ENCODE assay signal across 21 cellular contexts in genomic region chr7:19675816-19676215, GRCh38. TPM values are rescaled to one million over a fixed set of nuclear protein-coding genes. Genes with fewer than 3 reads are reported as not detected.
A peak's percentile ranks its signal among the peaks of the same experiment; 100 is the strongest.
DNase-seq lines count a peak whose midpoint lies in the region; ATAC-seq, FAIRE-seq and TF ChIP-seq lines count a peak whose summit lies in the region.
"Had no signal": no experiment of that assay in that cellular context is flagged by ENCODE, and none has a peak within 500 bp of the region (broad histone marks: within the 10 kb centered on the region; RNA-seq: fewer than 3 reads in every experiment).

No MANE protein-coding gene starts in this region.

- peaks cover 15% of the 10 kb centered on the region for H3K36me3 Mint-ChIP-seq in T-helper 2 cell treated with Interferon-gamma antibody and Interleukin-4, amounts not matched to agents 5 μg/mL and 100 μg/mL, for 36 hours (ENCODE audit: low read depth)
- H3K36me3 Mint-ChIP-seq in stimulated activated effector memory CD8-positive, alpha-beta T cell treated with anti-CD3 and anti-CD28 coated beads, Interleukin-12 subunit alpha, Interleukin-12 subunit beta, amount 100 ng/mL, for 72 hours: no peaks in the 10 kb centered on the region
- H3K36me3 Mint-ChIP-seq: CD8-positive, alpha-beta T cell had no signal

- peak overlapping the region; percentile 83; the same call in 1 of the 2 replicates for H3K27ac ChIP-seq in BLaER1
- no peak overlapping the region for H3K27ac ChIP-seq in K562 (ENCODE audit: extremely low read depth, low read depth, low read length)
- H3K27ac ChIP-seq: 22Rv1, A549, C4-2B had no signal

- H3K36me3 ChIP-seq in BLaER1: no peaks in the 10 kb centered on the region
- no peaks in the 10 kb centered on the region for H3K36me3 ChIP-seq in K562 (ENCODE audit: control insufficient read depth, insufficient read depth, low read length)

- no peak for ATAC-seq in K562
- ATAC-seq in stimulated activated effector memory CD8-positive, alpha-beta T cell treated with anti-CD3 and anti-CD28 coated beads, Interleukin-12 subunit alpha, Interleukin-12 subunit beta, amount 100 ng/mL, for 72 hours: no peak
- ATAC-seq: A549; CD8-positive, alpha-beta T cell had no signal

- no peak for TF ChIP-seq POLR2A in GM12892 (IDR thresholded peaks at IDR 0.05; ENCODE audit: low read depth, low read length)
- TF ChIP-seq POLR2A in K562 (conservative IDR thresholded peaks at IDR 0.05): no peak

- H3K9me1 ChIP-seq in K562 (ENCODE audit: control insufficient read depth, insufficient read depth, low read length): no peaks in the 10 kb centered on the region

- no peak for TF ChIP-seq RAD21 in K562 (CRISPR knock-in tag; conservative IDR thresholded peaks at IDR 0.05 in 1 of 2, IDR thresholded peaks at IDR 0.05 in 1 of 2)

- no peaks in the 10 kb centered on the region for H3K79me2 ChIP-seq in K562 (ENCODE audit: control insufficient read depth, insufficient read depth, low read length)

- POLR2A ChIA-PET in K562 (lab: Yijun Ruan, JAX): no interaction called here

- H3K27ac Mint-ChIP-seq in T-helper 2 cell treated with Interferon-gamma antibody and Interleukin-4, amounts not matched to agents 5 μg/mL and 100 μg/mL, for 36 hours: peak overlapping the region; percentile 6
- no peak overlapping the region for H3K27ac Mint-ChIP-seq in stimulated activated effector memory CD8-positive, alpha-beta T cell treated with anti-CD3 and anti-CD28 coated beads, Interleukin-12 subunit alpha, Interleukin-12 subunit beta, amount 100 ng/mL, for 72 hours
- H3K27ac Mint-ChIP-seq: B cell; CD4-positive, alpha-beta T cell; CD8-positive, alpha-beta T cell had no signal

- TF ChIP-seq EP300 in K562 (IDR thresholded peaks at IDR 0.05; ENCODE audit: low read length): no peak

- BruUV-seq in K562 (replicated peaks; lab: Mats Ljungman, UMichigan): no TSS peak

- H3K9me3 ChIP-seq in BLaER1 (no peaks in the 10 kb centered on the region), K562 (replicated peaks; ENCODE audit: control insufficient read depth, insufficient read depth, low read depth, low read length) (no peaks in the 10 kb centered on the region)
- H3K9me3 ChIP-seq: A549, Caco-2 had no signal

- H3K9ac ChIP-seq in BLaER1 (no peak overlapping the region), K562 (ENCODE audit: insufficient read depth in 1 of 2, low read depth in 2 of 2, low read length in 2 of 2) (no peak overlapping the region)

- H3K4me3 ChIP-seq in BLaER1 (no peak overlapping the region), K562 (no peak overlapping the region)
- H3K4me3 ChIP-seq: A549 had no signal

- peaks cover 26% of the 10 kb centered on the region for H3K27me3 Mint-ChIP-seq in T-helper 2 cell treated with Interferon-gamma antibody and Interleukin-4, amounts not matched to agents 5 μg/mL and 100 μg/mL, for 36 hours (ENCODE audit: low read depth)
- H3K27me3 Mint-ChIP-seq: B cell; CD4-positive, alpha-beta T cell had no signal

- no peaks in the 10 kb centered on the region for H4K20me1 ChIP-seq in BLaER1
- no peaks in the 10 kb centered on the region for H4K20me1 ChIP-seq in K562 (replicated peaks; ENCODE audit: control insufficient read depth, insufficient read depth, low read length)

- H3K4me2 ChIP-seq in BLaER1: peak overlapping the region; percentile 22; the same call in 1 of the 2 replicates
- H3K4me2 ChIP-seq in K562 (ENCODE audit: insufficient read depth, low read length): no peak overlapping the region
- H3K4me2 ChIP-seq: A549 had no signal

- H3K27me3 ChIP-seq in BLaER1 (no peaks in the 10 kb centered on the region), K562 (ENCODE audit: control insufficient read depth in 2 of 2, insufficient read depth in 2 of 2, low read length in 2 of 2) (no peaks in the 10 kb centered on the region)

- CTCF ChIA-PET in K562 (lab: Yijun Ruan, JAX; ENCODE audit: low intra/inter-chr PET ratio): no interaction called here

- no peak overlapping the region for H2AFZ ChIP-seq in K562 (ENCODE audit: low read depth, low read length)

- TF ChIP-seq CTCF in K562 (IDR thresholded peaks at IDR 0.05 in 2 of 3, conservative IDR thresholded peaks at IDR 0.05 in 1 of 3; ENCODE audit: insufficient read depth in 2 of 3, low read depth in 1 of 3, low read length in 3 of 3): no peak

- H3K4me1 ChIP-seq in BLaER1 (peaks cover 49% of the 10 kb centered on the region), K562 (replicated peaks in 1 of 2; ENCODE audit: control insufficient read depth in 2 of 2, insufficient read depth in 2 of 2, low read length in 2 of 2) (peaks cover 0 to 13% of the 10 kb centered on the region in 2 experiments; a peak in 1 of 5 replicates)
- H3K4me1 ChIP-seq: A549, Caco-2 had no signal

- H3K4me1 Mint-ChIP-seq in T-helper 2 cell treated with Interferon-gamma antibody and Interleukin-4, amounts not matched to agents 5 μg/mL and 100 μg/mL, for 36 hours (ENCODE audit: low read depth): peaks cover 25% of the 10 kb centered on the region
- H3K4me1 Mint-ChIP-seq in stimulated activated effector memory CD8-positive, alpha-beta T cell treated with anti-CD3 and anti-CD28 coated beads, Interleukin-12 subunit alpha, Interleukin-12 subunit beta, amount 100 ng/mL, for 72 hours: peaks cover 4% of the 10 kb centered on the region

- in situ Hi-C loops in K562 (cut with MboI): loop anchor here (25.0 kb wide), 1 partner anchor 1989 kb away; no protein-coding TSS in a partner anchor

- intact Hi-C loops in K562 (cut with micrococcal nuclease): no loop called here

- H3K9me3 Mint-ChIP-seq in T-helper 2 cell treated with Interferon-gamma antibody and Interleukin-4, amounts not matched to agents 5 μg/mL and 100 μg/mL, for 36 hours: peaks cover 16% of the 10 kb centered on the region
- no peaks in the 10 kb centered on the region for H3K9me3 Mint-ChIP-seq in stimulated activated effector memory CD8-positive, alpha-beta T cell treated with anti-CD3 and anti-CD28 coated beads, Interleukin-12 subunit alpha, Interleukin-12 subunit beta, amount 100 ng/mL, for 72 hours
- H3K9me3 Mint-ChIP-seq: CD4-positive, alpha-beta T cell; CD8-positive, alpha-beta T cell had no signal

- peak; percentile 17 for FAIRE-seq in GM12892 (lab: Jason Lieb, UNC)
- no peak for FAIRE-seq in K562 (lab: Jason Lieb, UNC)
- FAIRE-seq: A549, D721Med, GM12891, GM18507 had no signal

- no peak for DNase-seq in T-helper 2 cell treated with Interferon-gamma antibody and Interleukin-4, amounts not matched to agents 5 μg/mL and 100 μg/mL, for 36 hours (ENCODE audit: low spot score)
- DNase-seq in T-helper 2 cell (no peak), GM12892 (ENCODE audit: insufficient read length) (no peak), K562 (ENCODE audit: extremely low read depth in 1 of 4, low spot score in 3 of 4) (no peak), SW 1271 (lab: John Stamatoyannopoulos, UW) (no peak)
- no peak for DNase-seq in stimulated activated effector memory CD8-positive, alpha-beta T cell treated with anti-CD3 and anti-CD28 coated beads, Interleukin-12 subunit alpha, Interleukin-12 subunit beta, amount 100 ng/mL, for 72 hours (ENCODE audit: low spot score in 2 of 2)
- DNase-seq: AML-193; Caco-2; Calu3; CD4-positive, alpha-beta T cell; CD8-positive, alpha-beta T cell; DMS79 treated with DMSO at 0.1 percent for 48 hours; GF-D8 had no signal

- 47% methylated on average over 1 of the region's 1 CpG for WGBS in K562 (ENCODE audit: insufficient coverage, low coverage, missing lambda C conversion rate)

- H3K4me3 Mint-ChIP-seq in T-helper 2 cell treated with Interferon-gamma antibody and Interleukin-4, amounts not matched to agents 5 μg/mL and 100 μg/mL, for 36 hours: peak overlapping the region; percentile 2
- H3K4me3 Mint-ChIP-seq in stimulated activated effector memory CD8-positive, alpha-beta T cell treated with anti-CD3 and anti-CD28 coated beads, Interleukin-12 subunit alpha, Interleukin-12 subunit beta, amount 100 ng/mL, for 72 hours: no peak overlapping the region
- H3K4me3 Mint-ChIP-seq: B cell; CD4-positive, alpha-beta T cell; CD8-positive, alpha-beta T cell had no signal

TF ChIP-seq in K562, 482 proteins besides CTCF, POLR2A, EP300 and RAD21:
- TF ChIP-seq ZBTB2 (IDR thresholded peaks at IDR 0.05) (no peak), ZNF146 (CRISPR knock-in tag; IDR thresholded peaks at IDR 0.05; ENCODE audit: unreplicated experiment) (peak; percentile 90)

RNA-seq across cellular contexts. Expression of gene POLR1F, which starts 33.0 kb away (rescaled TPM):
- 16.8 TPM for polyA plus RNA-seq in GM12892 (2012; ENCODE audit: missing spikeins)
- 5.0 and 15.5 TPM in 2 replicates for total RNA-seq in K562 (2011; cell fraction: chromatin; rRNA removed; ENCODE audit: low replicate concordance)
- total RNA-seq in K562 (2011; cell fraction: nucleolus; rRNA removed): 4.3 and 5.4 TPM in 2 replicates
- total RNA-seq in K562 (2011; cell fraction: nucleoplasm; rRNA removed): 7.3 and 10.8 TPM in 2 replicates
- total RNA-seq in K562 (2014; rRNA removed) (25.2 and 25.6 TPM in 2 replicates), K562 (2014; rRNA removed; fragmentation: Illumina TruSeq; extraction: Trizol) (39.0 and 44.0 TPM in 2 replicates), K562 (2015; rRNA removed; fragmentation: Illumina TruSeq; extraction: Trizol) (35.3 and 39.1 TPM in 2 replicates), K562 (2021) (27.0 and 31.5 TPM in 2 replicates)
- polyA plus RNA-seq in K562 (2011; rRNA removed) (19.4 and 31.6 TPM in 2 replicates), K562 (2014; fragmentation: Illumina TruSeq; extraction: Trizol) (25.9 and 32.7 TPM in 2 replicates), K562 (2014; fragmentation: Nextera tagmentation; extraction: Ambion mirVana) (10 to 100 TPM; 93.5 to 95.3 TPM), K562 (2014; rRNA removed) (17.5 and 18.4 TPM in 2 replicates)
- polyA plus RNA-seq in K562 (2011; cell fraction: cytosol; rRNA removed): 7.3 and 12.8 TPM in 2 replicates
- polyA plus RNA-seq in K562 (2011; cell fraction: nucleus; rRNA removed): 8.0 and 9.5 TPM in 2 replicates
- 12.7 and 18.9 TPM in 2 replicates for polyA plus RNA-seq in K562 (2012)
- polyA minus RNA-seq in K562 (2011; rRNA and poly(A)+ RNA removed): 43.7 and 45.6 TPM in 2 replicates
- polyA minus RNA-seq in K562 (2011; cell fraction: cytosol; rRNA and poly(A)+ RNA removed): 12.3 and 16.8 TPM in 2 replicates
- 12.4 and 14.1 TPM in 2 replicates for polyA minus RNA-seq in K562 (2011; cell fraction: nucleus; rRNA and poly(A)+ RNA removed)
